Comparison of ENCODE assay signal across 20 cellular contexts in genomic region chrX:72026341-72027023, GRCh38.
DNase-seq lines count a peak whose midpoint lies in the region; ATAC-seq and TF ChIP-seq lines count a peak whose summit lies in the region.
"Had no signal": no experiment of that assay in that cellular context is flagged by ENCODE, and none has a peak within 500 bp of the region (broad histone marks: within the 10 kb centered on the region; RNA-seq: fewer than 3 reads in every experiment).

No MANE protein-coding gene starts in this region.

- H3K4me3 Mint-ChIP-seq in activated naive CD4-positive, alpha-beta T cell treated with anti-CD3 and anti-CD28 coated beads, Interleukin-2, amount 50 U/mL, for 24 hours, result no peak overlapping the region
- H3K4me3 Mint-ChIP-seq in activated naive CD4-positive, alpha-beta T cell treated with anti-CD3 and anti-CD28 coated beads, Interleukin-2, amount 10 ng/mL, durations not matched to agents 7 days and 5 days, result no peak overlapping the region
- no peak overlapping the region for H3K4me3 Mint-ChIP-seq in type B pancreatic cell

- H3K9me3 ChIP-seq in lung (ENCODE audit: control insufficient read depth in 2 of 2, insufficient read depth in 1 of 2, low read length in 1 of 2), result no peaks in the 10 kb centered on the region

- no peaks in the 10 kb centered on the region for H3K36me3 Mint-ChIP-seq in activated naive CD4-positive, alpha-beta T cell treated with anti-CD3 and anti-CD28 coated beads, Interleukin-2, amount 50 U/mL, for 24 hours
- no peaks in the 10 kb centered on the region for H3K36me3 Mint-ChIP-seq in activated naive CD4-positive, alpha-beta T cell treated with anti-CD3 and anti-CD28 coated beads, Interleukin-2, amount 10 ng/mL, durations not matched to agents 7 days and 5 days
- no peaks in the 10 kb centered on the region for H3K36me3 Mint-ChIP-seq in type B pancreatic cell

- peaks cover 4% of the 10 kb centered on the region for H3K4me1 Mint-ChIP-seq in activated naive CD4-positive, alpha-beta T cell treated with anti-CD3 and anti-CD28 coated beads, Interleukin-2, amount 50 U/mL, for 24 hours
- H3K4me1 Mint-ChIP-seq in activated naive CD4-positive, alpha-beta T cell treated with anti-CD3 and anti-CD28 coated beads, Interleukin-2, amount 10 ng/mL, durations not matched to agents 7 days and 5 days, result peaks cover under 1% of the 10 kb centered on the region
- peaks cover 28% of the 10 kb centered on the region for H3K4me1 Mint-ChIP-seq in type B pancreatic cell (ENCODE audit: unreplicated experiment)

- no peaks in the 10 kb centered on the region for H3K36me3 ChIP-seq in lung (ENCODE audit: control insufficient read depth in 2 of 2, insufficient read depth in 2 of 2, low read length in 2 of 2)

- TF ChIP-seq CTCF in lung (IDR thresholded peaks at IDR 0.05; ENCODE audit: control extremely low read depth, extremely low read depth), result no peak
- TF ChIP-seq CTCF in type B pancreatic cell (conservative IDR thresholded peaks at IDR 0.05), result no peak

- WGBS in lung, 2 donors, result 38 to 47% methylated on average over 3 of the region's 3 CpGs

- ATAC-seq in lung (ENCODE audit: insufficient read depth, low FRiP score), result no peak

- CTCF ChIA-PET in activated naive CD4-positive, alpha-beta T cell treated with anti-CD3 and anti-CD28 coated beads, Interleukin-2, amount 10 ng/mL, durations not matched to agents 7 days and 5 days (lab: Charles Lee), result interaction anchor here (0.8 kb wide), 1 partner anchor 118 kb away, joined by 3 read pairs; no protein-coding TSS in a partner anchor

- peaks cover 2% of the 10 kb centered on the region for H3K27me3 Mint-ChIP-seq in activated naive CD4-positive, alpha-beta T cell treated with anti-CD3 and anti-CD28 coated beads, Interleukin-2, amount 50 U/mL, for 24 hours
- H3K27me3 Mint-ChIP-seq in activated naive CD4-positive, alpha-beta T cell treated with anti-CD3 and anti-CD28 coated beads, Interleukin-2, amount 10 ng/mL, durations not matched to agents 7 days and 5 days, result peaks cover 42% of the 10 kb centered on the region
- no peaks in the 10 kb centered on the region for H3K27me3 Mint-ChIP-seq in type B pancreatic cell

- H3K4me3 ChIP-seq in lung, result no peak overlapping the region
- H3K4me3 ChIP-seq: PC-9 had no signal

- H3K27me3 ChIP-seq in lung (ENCODE audit: control insufficient read depth, insufficient read depth), result no peaks in the 10 kb centered on the region

- peak overlapping the region; percentile 35 for H3K27ac Mint-ChIP-seq in activated naive CD4-positive, alpha-beta T cell treated with anti-CD3 and anti-CD28 coated beads, Interleukin-2, amount 50 U/mL, for 24 hours
- H3K27ac Mint-ChIP-seq in activated naive CD4-positive, alpha-beta T cell treated with anti-CD3 and anti-CD28 coated beads, Interleukin-2, amount 10 ng/mL, durations not matched to agents 7 days and 5 days, result no peak overlapping the region
- no peak overlapping the region for H3K27ac Mint-ChIP-seq in type B pancreatic cell

- H3K9me3 Mint-ChIP-seq in activated naive CD4-positive, alpha-beta T cell treated with anti-CD3 and anti-CD28 coated beads, Interleukin-2, amount 50 U/mL, for 24 hours, result no peaks in the 10 kb centered on the region
- no peaks in the 10 kb centered on the region for H3K9me3 Mint-ChIP-seq in activated naive CD4-positive, alpha-beta T cell treated with anti-CD3 and anti-CD28 coated beads, Interleukin-2, amount 10 ng/mL, durations not matched to agents 7 days and 5 days
- H3K9me3 Mint-ChIP-seq in type B pancreatic cell, result no peaks in the 10 kb centered on the region

- H3K4me1 ChIP-seq in lung (ENCODE audit: control insufficient read depth in 2 of 2, insufficient read depth in 2 of 2, low read length in 2 of 2), result peaks cover 0 to 3% of the 10 kb centered on the region in 2 donors

- no peak for DNase-seq in activated naive CD4-positive, alpha-beta T cell treated with anti-CD3 and anti-CD28 coated beads, Interleukin-2, amount 10 ng/mL, durations not matched to agents 7 days and 5 days
- peak; percentile 24 for DNase-seq in M059J (ENCODE audit: low read depth)
- DNase-seq in lung (ENCODE audit: low spot score), result peak; percentile 28
- peak; percentile 25 for DNase-seq in type B pancreatic cell (ENCODE audit: extremely low spot score, unreplicated experiment)
- no peak for DNase-seq in NOMO-1 treated with DMSO at 0.1 percent for 48 hours (lab: John Stamatoyannopoulos, UW; ENCODE audit: unreplicated experiment)
- no peak for DNase-seq in stimulated activated CD4-positive, alpha-beta T cell treated with anti-CD3 and anti-CD28 coated beads, Interleukin-4, amount 100 ng/mL, for 4 hours
- DNase-seq in cerebellum (ENCODE audit: low spot score), result no peak
- DNase-seq: activated CD8-positive, alpha-beta memory T cell treated with anti-CD3 and anti-CD28 coated beads, Interleukin-2, amount 50 U/mL, for 48 hours; cerebellar nuclear complex; COR-L47; H7; kidney glomerular epithelial cell; NCI-H2029; NCI-H524 treated with DMSO at 0.1 percent for 48 hours; PC-9; retina; stimulated activated naive CD4-positive, alpha-beta T cell treated with Interleukin-2 at 50 U/mL for 16 hours had no signal

- no peak overlapping the region for H3K27ac ChIP-seq in lung (ENCODE audit: low read depth in 1 of 2, low read length in 1 of 2)
- H3K27ac ChIP-seq: HL-60, PC-9, VCaP had no signal

Comparison
In these comparisons a context has a peak if more than half of its experiments do, and no peak if none do; other contexts are left out.
1. DNase-seq: peak in M059J (single experiment), lung (single experiment) and type B pancreatic cell (single experiment); none in activated naive CD4-positive, alpha-beta T cell treated with anti-CD3 and anti-CD28 coated beads, Interleukin-2, amount 10 ng/mL, durations not matched to agents 7 days and 5 days (single experiment), NOMO-1 treated with DMSO at 0.1 percent for 48 hours (single experiment), stimulated activated CD4-positive, alpha-beta T cell treated with anti-CD3 and anti-CD28 coated beads, Interleukin-4, amount 100 ng/mL, for 4 hours (0 of 2) and cerebellum (single experiment).